ENCODE assay signal across 8 cellular contexts in the genomic region with DNA sequence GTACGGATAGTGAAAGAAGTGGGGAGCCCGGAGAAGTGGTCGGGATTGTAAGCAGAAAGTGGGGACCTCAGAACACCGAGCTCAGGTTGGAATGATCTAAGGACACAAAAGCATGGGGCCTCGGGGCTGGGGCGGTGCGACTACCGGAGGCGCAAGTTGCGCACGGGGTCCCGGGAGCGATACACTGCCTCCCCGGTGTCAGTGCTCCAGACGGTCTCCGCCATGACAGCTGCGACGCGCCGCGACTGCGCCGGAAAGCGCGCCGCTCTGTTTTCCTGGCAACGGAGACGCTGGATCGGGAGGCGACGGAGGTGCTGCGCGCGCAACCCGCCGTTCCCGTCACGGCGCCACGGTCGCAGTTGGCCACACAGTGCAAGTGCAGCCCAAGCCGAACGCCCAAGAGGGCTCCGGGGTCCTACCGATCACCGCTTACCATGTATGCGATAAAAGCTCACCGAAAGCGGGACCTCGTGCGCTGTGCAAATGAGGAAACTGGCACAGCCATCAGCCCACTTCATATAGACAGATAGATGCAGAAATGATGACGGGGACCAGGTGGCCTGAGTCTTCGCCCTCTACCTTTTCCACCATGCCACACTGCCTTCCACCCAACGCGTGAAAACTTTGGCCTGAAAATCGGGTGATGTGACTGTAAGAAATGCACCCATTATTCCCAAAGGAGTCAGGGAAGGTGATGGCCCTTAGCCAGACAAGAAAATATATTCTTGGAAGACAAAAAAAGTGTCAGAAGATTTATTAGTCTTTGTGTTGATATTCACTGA. TPM values are rescaled to one million over a fixed set of nuclear protein-coding genes. Genes with fewer than 3 reads are reported as not detected.
DNase-seq lines count a peak whose midpoint lies in the region; ATAC-seq, FAIRE-seq and TF ChIP-seq lines count a peak whose summit lies in the region.

A gene (minus strand): TSS at position 249 of the 782 bp plus-strand sequence. CDS start 25 bp downstream, at position 224.

- H3F3A ChIP-seq in Loucy (ENCODE audit: low read depth), result no peaks in the 10 kb centered on the region

- H3K36me3 Mint-ChIP-seq in nephron progenitor cell (ENCODE audit: low read depth), result peaks cover 7% of the 10 kb centered on the region
- H3K36me3 Mint-ChIP-seq in stimulated activated naive CD8-positive, alpha-beta T cell treated with anti-CD3 and anti-CD28 coated beads, Interleukin-15, Interleukin-2, amounts not matched to agents 100 ng/mL and 50 ng/mL, for 24 hours (ENCODE audit: low read depth), result peaks cover 5% of the 10 kb centered on the region

- peak within 1 kb of the TSS; percentile 80 for H3K27ac Mint-ChIP-seq in nephron progenitor cell
- H3K27ac Mint-ChIP-seq in stimulated activated naive CD8-positive, alpha-beta T cell treated with anti-CD3 and anti-CD28 coated beads, Interleukin-15, Interleukin-2, amounts not matched to agents 100 ng/mL and 50 ng/mL, for 24 hours, result peak within 1 kb of the TSS; percentile 94

- H3K9ac ChIP-seq in Loucy (ENCODE audit: low read depth, low read length, poor library complexity, severe bottlenecking), result peak within 1 kb of the TSS; percentile 74

- H3K4me1 Mint-ChIP-seq in nephron progenitor cell, result peaks cover 14% of the 10 kb centered on the region
- H3K4me1 Mint-ChIP-seq in stimulated activated naive CD8-positive, alpha-beta T cell treated with anti-CD3 and anti-CD28 coated beads, Interleukin-15, Interleukin-2, amounts not matched to agents 100 ng/mL and 50 ng/mL, for 24 hours (ENCODE audit: low read depth), result peaks cover 25% of the 10 kb centered on the region

- H3K27me3 ChIP-seq in H7 (ENCODE audit: control insufficient read depth, insufficient read depth, low read length) (peaks cover 3% of the 10 kb centered on the region; the same call in 1 of the 2 replicates), Loucy (ENCODE audit: insufficient read depth, low read length, poor library complexity, severe bottlenecking) (no peaks in the 10 kb centered on the region), RWPE2 (ENCODE audit: insufficient read depth, poor library complexity, severe bottlenecking) (no peaks in the 10 kb centered on the region)

- no peaks in the 10 kb centered on the region for H3K9me2 ChIP-seq in Loucy (replicated peaks; ENCODE audit: low read depth, low read length)

- H3K27ac ChIP-seq in RWPE2 (ENCODE audit: poor library complexity, severe bottlenecking), result no peak within 1 kb of the TSS

- peak; percentile 90 for FAIRE-seq in G401.6 (lab: Jason Lieb, UNC)

- H3K4me1 ChIP-seq in Loucy (ENCODE audit: insufficient read depth, low read length, poor library complexity, severe bottlenecking) (peaks cover 13% of the 10 kb centered on the region), RWPE2 (ENCODE audit: insufficient read depth, poor library complexity, severe bottlenecking) (peaks cover 13% of the 10 kb centered on the region)

- peak; percentile 98 for ATAC-seq in RWPE2 (ENCODE audit: low read depth)

- H3K27me3 Mint-ChIP-seq in nephron progenitor cell (ENCODE audit: low read depth, poor library complexity), result peaks cover 20% of the 10 kb centered on the region
- peaks cover 4% of the 10 kb centered on the region for H3K27me3 Mint-ChIP-seq in stimulated activated naive CD8-positive, alpha-beta T cell treated with anti-CD3 and anti-CD28 coated beads, Interleukin-15, Interleukin-2, amounts not matched to agents 100 ng/mL and 50 ng/mL, for 24 hours

- TF ChIP-seq CTCF in Loucy (conservative IDR thresholded peaks at IDR 0.05; ENCODE audit: low read length) (peak; percentile 59), RWPE2 (IDR thresholded peaks at IDR 0.05; ENCODE audit: poor library complexity, severe bottlenecking) (peak; percentile 61), fibroblast of the aortic adventitia (IDR thresholded peaks at IDR 0.05; ENCODE audit: insufficient read depth, low read length) (peak; percentile 68), nephron progenitor cell (IDR thresholded peaks at IDR 0.05) (peak; percentile 68)

- H3K4me3 ChIP-seq in H7 (ENCODE audit: insufficient read depth, low read depth, low read length), result peak within 1 kb of the TSS; percentile 82
- peak within 1 kb of the TSS; percentile 76 for H3K4me3 ChIP-seq in Loucy (ENCODE audit: low read length, poor library complexity, severe bottlenecking)
- peak within 1 kb of the TSS; percentile 55 for H3K4me3 ChIP-seq in RWPE2 (ENCODE audit: severe bottlenecking)
- H3K4me3 ChIP-seq in fibroblast of the aortic adventitia (ENCODE audit: low read depth, low read length), result peak within 1 kb of the TSS; percentile 78

- no peaks in the 10 kb centered on the region for H3K9me3 ChIP-seq in Loucy (ENCODE audit: insufficient read depth, low read depth, low read length)
- H3K9me3 ChIP-seq in RWPE2 (ENCODE audit: severe bottlenecking), result no peaks in the 10 kb centered on the region

- DNase-seq in H7 (peak; percentile 99), RWPE2 (ENCODE audit: low spot score) (peak; percentile 91), fibroblast of the aortic adventitia (ENCODE audit: low read depth) (peak; percentile 86), nephron progenitor cell (peak; percentile 98)
- peak; percentile 93 for DNase-seq in activated T-helper 9 cell treated with anti-CD3 and anti-CD28 coated beads, Interleukin-2, amount 50 U/mL, for 16 hours (ENCODE audit: low read depth)

- peak within 1 kb of the TSS; percentile 97 for H3K4me3 Mint-ChIP-seq in nephron progenitor cell
- H3K4me3 Mint-ChIP-seq in stimulated activated naive CD8-positive, alpha-beta T cell treated with anti-CD3 and anti-CD28 coated beads, Interleukin-15, Interleukin-2, amounts not matched to agents 100 ng/mL and 50 ng/mL, for 24 hours, result peak within 1 kb of the TSS; percentile 94

- H2AFZ ChIP-seq in Loucy (ENCODE audit: low read length), result peak within 1 kb of the TSS; percentile 96

- peaks cover 3% of the 10 kb centered on the region for H3K9me3 Mint-ChIP-seq in nephron progenitor cell
- H3K9me3 Mint-ChIP-seq in stimulated activated naive CD8-positive, alpha-beta T cell treated with anti-CD3 and anti-CD28 coated beads, Interleukin-15, Interleukin-2, amounts not matched to agents 100 ng/mL and 50 ng/mL, for 24 hours, result no peaks in the 10 kb centered on the region

- H3K4me2 ChIP-seq in Loucy (ENCODE audit: low read depth, low read length, poor library complexity, severe bottlenecking), result peak within 1 kb of the TSS; percentile 87

- no peaks in the 10 kb centered on the region for H3K79me2 ChIP-seq in Loucy (ENCODE audit: insufficient read depth, low read length)

- no peaks in the 10 kb centered on the region for H4K20me1 ChIP-seq in Loucy (ENCODE audit: insufficient read depth, low read length, poor library complexity, severe bottlenecking)

- peaks cover 1% of the 10 kb centered on the region for H3K36me3 ChIP-seq in H7 (replicated peaks; ENCODE audit: control insufficient read depth, insufficient read depth, low read length)
- H3K36me3 ChIP-seq in Loucy (ENCODE audit: insufficient read depth, low read length), result no peaks in the 10 kb centered on the region
- peaks cover 27% of the 10 kb centered on the region for H3K36me3 ChIP-seq in RWPE2 (ENCODE audit: low read depth)

RNA-seq across cellular contexts. Expression of the gene that starts here (rescaled TPM):
- 26.8 and 28.3 TPM in 2 replicates for total RNA-seq in H7 (2014; rRNA removed; shearing (Covaris generic))
- 10.6 and 16.6 TPM in 2 replicates for total RNA-seq in fibroblast of the aortic adventitia (ENCODE audit: low replicate concordance)
